8 cellular contexts compared by ENCODE assay signal in genomic region chr2:167790781-167791450, GRCh38.
"Had no signal": no experiment of that assay in that cellular context is flagged by ENCODE, and none has a peak within 500 bp of the region (broad histone marks: within the 10 kb centered on the region; RNA-seq: fewer than 3 reads in every experiment).

No MANE protein-coding gene starts in this region.

- H3K4me3 ChIP-seq: GM23248, HAP-1 had no signal

- H3K4me1 ChIP-seq: HAP-1 had no signal

- H3K9ac ChIP-seq: GM23248 had no signal

- H3K9me3 Mint-ChIP-seq: IgD-negative memory B cell had no signal

- H3K27ac ChIP-seq: GM23248 had no signal

- H3K36me3 Mint-ChIP-seq: IgD-negative memory B cell had no signal

- H2AFZ ChIP-seq: GM23248 had no signal

- FAIRE-seq: HTR-8/SVneo had no signal

- H3K36me3 ChIP-seq: HAP-1 had no signal

- H3K27ac Mint-ChIP-seq: HFFc6, IgD-negative memory B cell had no signal

- H3K4me3 Mint-ChIP-seq: HFFc6, IgD-negative memory B cell had no signal

- DNase-seq: GM23248, H7, HFFc6, KG1 had no signal

- ATAC-seq: HCT116 had no signal

- H3K9me3 ChIP-seq: HAP-1 had no signal

- H3K4me1 Mint-ChIP-seq: IgD-negative memory B cell had no signal
